8 cellular contexts compared by ENCODE assay signal in the genomic region with DNA sequence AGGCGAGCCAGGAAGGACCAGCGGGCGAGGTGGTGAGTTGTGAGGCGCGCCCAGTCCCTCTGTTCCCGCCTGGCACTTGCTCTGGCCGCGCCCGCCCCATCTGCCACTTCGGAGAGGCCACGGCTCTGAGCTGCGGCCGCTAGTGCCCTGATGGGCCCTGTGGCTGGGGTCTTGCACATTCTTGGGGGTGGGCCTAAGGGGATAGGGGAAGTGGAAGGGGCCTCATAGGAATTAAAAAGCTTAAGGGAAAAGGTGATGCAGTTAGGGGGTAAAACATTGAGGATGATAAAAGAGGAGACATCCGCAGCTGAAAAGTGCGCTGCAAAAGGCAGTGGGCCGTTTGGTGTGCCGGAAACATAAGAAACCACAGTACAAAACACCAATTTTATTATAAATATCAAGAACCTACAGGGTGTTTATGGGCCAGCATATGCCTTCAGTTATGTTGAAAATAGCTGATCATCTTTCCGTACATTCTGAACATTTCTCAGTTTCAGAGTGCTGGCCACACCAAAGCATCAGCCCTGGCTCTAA. TPM values are rescaled to one million over a fixed set of nuclear protein-coding genes. Genes with fewer than 3 reads are reported as not detected.
A peak's percentile ranks its signal among the peaks of the same experiment; 100 is the strongest.
DNase-seq lines count a peak whose midpoint lies in the region; ATAC-seq and TF ChIP-seq lines count a peak whose summit lies in the region.

No MANE protein-coding gene starts in this region.

- peaks cover 99% of the 10 kb centered on the region for H3K36me3 Mint-ChIP-seq in activated T-cell treated with anti-CD3 and anti-CD28 coated beads, Interleukin-2, amount 50 U/mL, for 24 hours (ENCODE audit: low read depth)
- peaks cover 65% of the 10 kb centered on the region for H3K36me3 Mint-ChIP-seq in activated naive CD8-positive, alpha-beta T cell

- H3K9me3 Mint-ChIP-seq in activated T-cell treated with anti-CD3 and anti-CD28 coated beads, Interleukin-2, amount 50 U/mL, for 24 hours, result no peaks in the 10 kb centered on the region
- H3K9me3 Mint-ChIP-seq in activated naive CD8-positive, alpha-beta T cell (ENCODE audit: low read depth), result no peaks in the 10 kb centered on the region

- intact Hi-C loops in left lung (cut with DNase I), result no loop called here

- H3K27ac ChIP-seq in left lung (peak overlapping the region; percentile 97 to 98), thymus (ENCODE audit: low read depth) (peak overlapping the region; percentile 99)

- no peaks in the 10 kb centered on the region for H3K27me3 ChIP-seq in left lung
- no peaks in the 10 kb centered on the region for H3K27me3 ChIP-seq in thymus (ENCODE audit: control insufficient read depth, insufficient read depth)

- no peak for DNase-seq in activated T-cell treated with anti-CD3 and anti-CD28 coated beads, Interleukin-2, amount 50 U/mL, for 24 hours
- DNase-seq in activated T-cell treated with anti-CD3 and anti-CD28 coated beads for 4 hours, result no peak
- no peak for DNase-seq in left lung
- DNase-seq in OCI-M2 (lab: John Stamatoyannopoulos, UW; ENCODE audit: unreplicated experiment), result no peak
- DNase-seq in NK-92 (lab: John Stamatoyannopoulos, UW; ENCODE audit: unreplicated experiment), result no peak
- no peak for DNase-seq in NCI-H526 (lab: John Stamatoyannopoulos, UW)

- no peak for ATAC-seq in left lung

- peak overlapping the region; percentile 100 for H3K27ac Mint-ChIP-seq in activated T-cell treated with anti-CD3 and anti-CD28 coated beads, Interleukin-2, amount 50 U/mL, for 24 hours
- H3K27ac Mint-ChIP-seq in activated naive CD8-positive, alpha-beta T cell, result peak overlapping the region; percentile 100

- no peaks in the 10 kb centered on the region for H3K27me3 Mint-ChIP-seq in activated T-cell treated with anti-CD3 and anti-CD28 coated beads, Interleukin-2, amount 50 U/mL, for 24 hours
- no peaks in the 10 kb centered on the region for H3K27me3 Mint-ChIP-seq in activated naive CD8-positive, alpha-beta T cell

- H3K36me3 ChIP-seq in left lung (peaks cover 4 to 79% of the 10 kb centered on the region in 2 donors), thymus (ENCODE audit: control insufficient read depth, insufficient read depth) (peaks cover 34% of the 10 kb centered on the region)

- peaks cover 76% of the 10 kb centered on the region for H3K4me1 Mint-ChIP-seq in activated T-cell treated with anti-CD3 and anti-CD28 coated beads, Interleukin-2, amount 50 U/mL, for 24 hours (ENCODE audit: low read depth)
- peaks cover 81% of the 10 kb centered on the region for H3K4me1 Mint-ChIP-seq in activated naive CD8-positive, alpha-beta T cell (ENCODE audit: low read depth)

- H3K9me3 ChIP-seq in left lung (no peaks in the 10 kb centered on the region), thymus (ENCODE audit: control insufficient read depth) (no peaks in the 10 kb centered on the region)

- TF ChIP-seq CTCF in left lung (IDR thresholded peaks at IDR 0.05), result no peak

- H3K4me1 ChIP-seq in left lung (peaks cover 18 to 85% of the 10 kb centered on the region in 2 donors), thymus (ENCODE audit: control insufficient read depth, insufficient read depth, low read length) (peaks cover 36% of the 10 kb centered on the region)

- whole genome bisulfite sequencing in thymus, result 2% methylated on average over 18 of the region's 18 CpGs

- H3K4me3 ChIP-seq in left lung (peak overlapping the region; percentile 83 to 96), thymus (ENCODE audit: low read length) (peak overlapping the region; percentile 94)

- H3K4me3 Mint-ChIP-seq in activated T-cell treated with anti-CD3 and anti-CD28 coated beads, Interleukin-2, amount 50 U/mL, for 24 hours, result peak overlapping the region; percentile 98
- peak overlapping the region; percentile 99 for H3K4me3 Mint-ChIP-seq in activated naive CD8-positive, alpha-beta T cell

RNA-seq across cellular contexts. Expression of a gene that starts 1.1 kb away (rescaled TPM):
- total RNA-seq in left lung, result 100 to 1,000 TPM in 1 of 2 donors, 10 to 100 TPM in 1; 93.6 to 122 TPM
- 177 TPM for polyA plus RNA-seq in thymus

RNA-seq across cellular contexts. Expression of a gene that starts 6.4 kb away (rescaled TPM):
- total RNA-seq in left lung, result 10 to 100 TPM; 75.9 to 90.0 TPM
- 39.8 TPM for polyA plus RNA-seq in thymus

RNA-seq across cellular contexts. Expression of a gene that starts 8.6 kb away (rescaled TPM):
- 10 to 100 TPM; 79.3 to 99.2 TPM for total RNA-seq in left lung
- polyA plus RNA-seq in thymus, result 155 TPM

RNA-seq across cellular contexts. Expression of a gene that starts 9.1 kb away (rescaled TPM):
- 10 to 100 TPM; 50.0 to 67.9 TPM for total RNA-seq in left lung
- polyA plus RNA-seq in thymus, result 143 TPM

RNA-seq across cellular contexts. Expression of a gene that starts 28.1 kb away (rescaled TPM):
- 1 to 10 TPM; 1.5 to 2.8 TPM for total RNA-seq in left lung
- 40.1 TPM for polyA plus RNA-seq in thymus
